ENCODE assay signal across 8 cellular contexts in the genomic region with DNA sequence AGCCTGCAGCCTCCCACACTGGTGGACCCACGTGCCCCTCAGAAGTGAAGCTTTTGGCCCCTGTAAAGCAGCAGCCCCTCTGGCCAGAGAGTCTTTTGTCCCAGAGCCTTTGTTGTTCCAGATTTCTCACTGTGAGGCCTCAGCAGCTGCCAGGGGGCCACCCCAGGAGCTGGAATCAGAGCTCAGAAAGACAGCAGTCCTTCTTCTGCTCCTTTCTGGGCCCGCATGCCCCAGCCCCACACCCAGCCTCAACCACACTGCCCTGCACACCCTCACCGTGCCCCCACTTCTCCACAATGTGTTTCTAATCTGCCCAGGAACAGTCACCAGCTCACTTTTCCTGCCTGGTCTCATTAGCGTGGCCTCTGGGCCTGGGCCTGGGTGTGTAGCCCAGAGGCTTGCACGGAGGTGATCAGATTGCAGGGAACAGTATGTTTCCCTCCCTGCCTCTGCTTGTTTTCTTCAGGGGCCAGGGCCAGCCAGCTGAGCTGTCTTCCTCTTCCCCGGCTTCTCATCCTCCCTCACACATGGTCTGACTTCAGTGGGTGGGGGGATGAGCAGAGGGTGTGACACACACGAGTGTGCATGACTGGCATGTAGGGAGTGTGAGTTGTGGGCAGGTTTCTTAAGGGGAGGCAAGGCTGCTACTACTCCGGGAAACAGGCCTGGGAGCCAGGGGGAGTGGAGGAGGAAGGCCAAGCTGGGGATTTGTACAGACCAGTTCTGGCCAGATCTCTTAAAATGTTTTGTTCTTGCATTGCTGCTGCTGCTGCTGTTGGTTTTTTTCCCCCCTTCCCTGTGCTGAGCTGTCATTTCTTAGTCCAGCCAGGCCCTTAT.
DNase-seq lines count a peak whose midpoint lies in the region; ATAC-seq and TF ChIP-seq lines count a peak whose summit lies in the region.

No MANE protein-coding gene starts in this region.

- in situ Hi-C loops in gastrocnemius medialis (cut with MboI; ENCODE audit: low sequenced_read_pairs in 4 of 4), result loop anchor here (5.0 to 10.0 kb wide), 5 partner anchors 51 to 253 kb away; no protein-coding TSS in a partner anchor

- H3K27me3 Mint-ChIP-seq in effector memory CD8-positive, alpha-beta T cell, result peaks cover 21 to 22% of the 10 kb centered on the region in 2 donors

- H3K9me2 ChIP-seq in hepatocyte (replicated peaks; ENCODE audit: insufficient read depth), result no peaks in the 10 kb centered on the region

- TF ChIP-seq CTCF in hepatocyte (IDR thresholded peaks at IDR 0.05; ENCODE audit: poor library complexity), result no peak
- TF ChIP-seq CTCF in gastrocnemius medialis (IDR thresholded peaks at IDR 0.05 in 4 of 5, conservative IDR thresholded peaks at IDR 0.05 in 1 of 5), result no peak

- peaks cover 7% of the 10 kb centered on the region for H3K36me3 Mint-ChIP-seq in effector memory CD8-positive, alpha-beta T cell (ENCODE audit: insufficient read depth)

- peak overlapping the region; percentile 17 for H3K4me2 ChIP-seq in hepatocyte

- no peaks in the 10 kb centered on the region for H3K9me3 ChIP-seq in hepatocyte (ENCODE audit: low read depth)
- H3K9me3 ChIP-seq in gastrocnemius medialis, result no peaks in the 10 kb centered on the region

- no peaks in the 10 kb centered on the region for H3K9me3 Mint-ChIP-seq in effector memory CD8-positive, alpha-beta T cell

- no peak overlapping the region for H3K4me3 Mint-ChIP-seq in effector memory CD8-positive, alpha-beta T cell

- peak overlapping the region; percentile 93 for H3K27ac ChIP-seq in hepatocyte
- H3K27ac ChIP-seq in gastrocnemius medialis, result peak overlapping the region; percentile 94 to 98 (median 96)

- no peaks in the 10 kb centered on the region for H3K36me3 ChIP-seq in hepatocyte (replicated peaks; ENCODE audit: insufficient read depth, low read depth)
- H3K36me3 ChIP-seq in gastrocnemius medialis, result no peaks in the 10 kb centered on the region

- 20% methylated on average over 8 of the region's 8 CpGs for WGBS in hepatocyte (ENCODE audit: low lambda C conversion rate, missing lambda C conversion rate)

- no peaks in the 10 kb centered on the region for H3K79me2 ChIP-seq in hepatocyte

- H3K27me3 ChIP-seq in hepatocyte, result no peaks in the 10 kb centered on the region
- no peaks in the 10 kb centered on the region for H3K27me3 ChIP-seq in gastrocnemius medialis

- no peak overlapping the region for H3K4me3 ChIP-seq in hepatocyte
- no peak overlapping the region for H3K4me3 ChIP-seq in gastrocnemius medialis

- DNase-seq in NCI-H2196 (lab: John Stamatoyannopoulos, UW; ENCODE audit: unreplicated experiment) (peak; percentile 8), NCI-H2196 treated with DMSO at 0.1 percent for 48 hours (lab: John Stamatoyannopoulos, UW; ENCODE audit: unreplicated experiment) (no peak), anterior cingulate cortex (lab: John Stamatoyannopoulos, UW) (peak in 52 of 58 donors; percentile 33 to 87 (median 58)), hepatocyte (ENCODE audit: low spot score) (peak; percentile 84), gastrocnemius medialis (peak; percentile 95 to 96), KG1 (lab: John Stamatoyannopoulos, UW) (no peak)
- no peak for DNase-seq in effector memory CD8-positive, alpha-beta T cell
- DNase-seq in effector CD8-positive, alpha-beta T cell (lab: John Stamatoyannopoulos, UW), result no peak

- H3K4me1 ChIP-seq in hepatocyte (ENCODE audit: insufficient read depth), result peaks cover 24% of the 10 kb centered on the region
- peaks cover 27 to 28% of the 10 kb centered on the region in 2 donors for H3K4me1 ChIP-seq in gastrocnemius medialis

- no peak overlapping the region for H3K27ac Mint-ChIP-seq in effector memory CD8-positive, alpha-beta T cell

- ATAC-seq in gastrocnemius medialis, result peak; percentile 85 to 91
- ATAC-seq in effector memory CD8-positive, alpha-beta T cell (replicated peaks), result no peak

- H2AFZ ChIP-seq in hepatocyte, result peak overlapping the region; percentile 34

- H4K20me1 ChIP-seq in hepatocyte (ENCODE audit: insufficient read depth, poor library complexity, severe bottlenecking), result no peaks in the 10 kb centered on the region

- peaks cover 0 to 9% of the 10 kb centered on the region in 2 donors for H3K4me1 Mint-ChIP-seq in effector memory CD8-positive, alpha-beta T cell (ENCODE audit: low read depth in 2 of 2)

- peak; percentile 47 to 75 for TF ChIP-seq POLR2A in gastrocnemius medialis (IDR thresholded peaks at IDR 0.05)

- intact Hi-C loops in gastrocnemius medialis (cut with DNase I; ENCODE audit: low total_unique reads), result loop anchor here (1.0 to 10.0 kb wide), 7 partner anchors 53 to 461 kb away; a partner anchor contains a TSS

Comparison
In these comparisons a context has a peak if more than half of its experiments do, and no peak if none do; other contexts are left out.
1. DNase-seq: peak in NCI-H2196 (single experiment), anterior cingulate cortex (52 of 58), hepatocyte (single experiment) and gastrocnemius medialis (2 of 2); none in NCI-H2196 treated with DMSO at 0.1 percent for 48 hours (single experiment), KG1 (single experiment), effector memory CD8-positive, alpha-beta T cell (0 of 3) and effector CD8-positive, alpha-beta T cell (single experiment).